Comparison of ENCODE assay signal across 9 cellular contexts in genomic region chr12:17572250-17572649, GRCh38.
"Had no signal": no experiment of that assay in that cellular context is flagged by ENCODE, and none has a peak within 500 bp of the region (broad histone marks: within the 10 kb centered on the region; RNA-seq: fewer than 3 reads in every experiment).

No MANE protein-coding gene starts in this region.

- H3K9me3 ChIP-seq: HAP-1 had no signal

- H3K4me1 Mint-ChIP-seq: IgD-negative memory B cell had no signal

- H3K36me3 Mint-ChIP-seq: IgD-negative memory B cell had no signal

- H3K9ac ChIP-seq: GM23248 had no signal

- H3K27ac Mint-ChIP-seq: HFFc6, IgD-negative memory B cell had no signal

- DNase-seq: GM23248, GOT3, H7, HFFc6, KG1 had no signal

- H3K36me3 ChIP-seq: HAP-1 had no signal

- H2AFZ ChIP-seq: GM23248 had no signal

- H3K4me3 ChIP-seq: GM23248, HAP-1 had no signal

- ATAC-seq: HCT116 had no signal

- H3K27me3 Mint-ChIP-seq: IgD-negative memory B cell had no signal

- H3K4me3 Mint-ChIP-seq: HFFc6, IgD-negative memory B cell had no signal

- H3K27ac ChIP-seq: GM23248, HL-60 had no signal
